Comparison of ENCODE assay signal across 1 cellular context in genomic region chr11:72574534-72575460, GRCh38.
TF ChIP-seq lines count a peak whose summit lies in the region.

No MANE protein-coding gene starts in this region.

TF ChIP-seq in H1, 55 proteins besides CTCF, POLR2A, EP300 and RAD21 (continued from another document):
- TF ChIP-seq CTBP2 (IDR thresholded peaks at IDR 0.05; ENCODE audit: borderline replicate concordance, insufficient read depth, insufficient read length, low read length) (no peak), NANOG (IDR thresholded peaks at IDR 0.05; ENCODE audit: insufficient read depth, low read depth, low read length, poor library complexity, severe bottlenecking) (no peak), POLR2AphosphoS5 (IDR thresholded peaks at IDR 0.05; ENCODE audit: low read depth, low read length) (no peak), MAFK (IDR thresholded peaks at IDR 0.05; ENCODE audit: low read depth, low read length) (no peak), SIX5 (IDR thresholded peaks at IDR 0.05; ENCODE audit: low read depth, low read length) (no peak), JUN (IDR thresholded peaks at IDR 0.05; ENCODE audit: low read depth, low read length) (no peak), ATF3 (IDR thresholded peaks at IDR 0.05; ENCODE audit: insufficient read depth, low read depth, low read length) (no peak), TEAD4 (IDR thresholded peaks at IDR 0.05; ENCODE audit: low read depth, low read length) (no peak), RFX5 (IDR thresholded peaks at IDR 0.05; ENCODE audit: borderline replicate concordance, low read depth, low read length) (no peak), E2F6 (IDR thresholded peaks at IDR 0.05) (no peak), RBBP5 (IDR thresholded peaks at IDR 0.05; ENCODE audit: borderline replicate concordance, low read depth, low read length) (no peak), JUND (IDR thresholded peaks at IDR 0.05; ENCODE audit: low read length) (no peak), CHD7 (IDR thresholded peaks at IDR 0.05; ENCODE audit: insufficient replicate concordance, low read length) (no peak), POU5F1 (IDR thresholded peaks at IDR 0.05; ENCODE audit: low read depth, low read length) (no peak), KDM4A (IDR thresholded peaks at IDR 0.05; ENCODE audit: low read depth, low read length, severe bottlenecking) (no peak), CEBPB (IDR thresholded peaks at IDR 0.05; ENCODE audit: low read depth, low read length) (no peak), TCF12 (IDR thresholded peaks at IDR 0.05; ENCODE audit: low read depth, low read length) (no peak)
